Comparison of ENCODE assay signal across 21 cellular contexts in the genomic region with DNA sequence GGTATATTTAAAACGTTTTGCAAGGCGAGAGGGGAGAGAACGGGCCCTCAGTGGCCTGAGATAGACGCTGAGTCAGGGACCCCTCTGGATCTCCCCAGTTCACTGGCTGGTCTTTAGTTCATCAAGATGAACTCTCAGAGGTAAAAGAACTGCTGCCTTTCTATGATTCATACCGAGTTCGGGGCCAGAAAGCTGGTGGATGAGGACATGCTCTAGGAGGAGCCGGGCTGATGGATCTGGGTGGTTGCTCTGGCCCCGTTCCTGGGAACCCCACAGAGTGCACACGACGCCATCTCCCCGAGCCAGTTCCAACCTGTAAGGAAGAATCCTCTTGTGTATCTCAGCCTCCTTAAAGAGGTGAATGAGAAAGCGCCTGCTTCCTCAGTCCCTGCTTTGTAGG.
DNase-seq lines count a peak whose midpoint lies in the region; ATAC-seq and TF ChIP-seq lines count a peak whose summit lies in the region.
"Had no signal": no experiment of that assay in that cellular context is flagged by ENCODE, and none has a peak within 500 bp of the region (broad histone marks: within the 10 kb centered on the region; RNA-seq: fewer than 3 reads in every experiment).

No MANE protein-coding gene starts in this region.

- POLR2A ChIA-PET in A673 (lab: Charles Lee; ENCODE audit: low non-redundant PET), result no interaction called here

- H3K4me3 ChIP-seq in left ventricle myocardium inferior (peak overlapping the region; percentile 65), endodermal cell (ENCODE audit: low read length) (no peak overlapping the region), tibial nerve (no peak overlapping the region), A673 (ENCODE audit: low read depth, low read length, poor library complexity, severe bottlenecking) (no peak overlapping the region), ascending aorta (no peak overlapping the region)
- H3K4me3 ChIP-seq: GM23248 had no signal

- intact Hi-C loops in left ventricle myocardium inferior (cut with micrococcal nuclease), result no loop called here
- intact Hi-C loops in Right ventricle myocardium superior (cut with DNase I), result no loop called here
- intact Hi-C loops in A673 (cut with micrococcal nuclease; ENCODE audit: unreplicated experiment), result no loop called here
- intact Hi-C loops in ascending aorta (cut with DNase I), result no loop called here

- H3K36me3 ChIP-seq in left ventricle myocardium inferior, result no peaks in the 10 kb centered on the region
- H3K36me3 ChIP-seq in endodermal cell (ENCODE audit: control insufficient read depth, insufficient read depth, low read length), result no peaks in the 10 kb centered on the region
- no peaks in the 10 kb centered on the region for H3K36me3 ChIP-seq in tibial nerve
- no peaks in the 10 kb centered on the region for H3K36me3 ChIP-seq in A673 (ENCODE audit: insufficient read depth, low read length, poor library complexity, severe bottlenecking)
- H3K36me3 ChIP-seq in ascending aorta, result no peaks in the 10 kb centered on the region
- H3K36me3 ChIP-seq: BE2C, Peyer's patch had no signal

- no peak overlapping the region for H3K27ac Mint-ChIP-seq in endodermal cell
- H3K27ac Mint-ChIP-seq in nephron progenitor cell, result no peak overlapping the region
- H3K27ac Mint-ChIP-seq in stimulated activated naive B cell treated with anti-CD40 and anti-IgM and Interleukin-4, amounts not matched to agents 10 μg/mL and 1 μg/mL and 100 μg/mL, for 72 hours, result no peak overlapping the region
- H3K27ac Mint-ChIP-seq: CD4-positive, CD25-positive, alpha-beta regulatory T cell had no signal

- peaks cover 14% of the 10 kb centered on the region for H3K9me3 ChIP-seq in left ventricle myocardium inferior (replicated peaks)
- H3K9me3 ChIP-seq in endodermal cell (ENCODE audit: control insufficient read depth, low read length), result no peaks in the 10 kb centered on the region
- peaks cover 0 to 13% (median 0%) of the 10 kb centered on the region in 4 donors for H3K9me3 ChIP-seq in tibial nerve
- no peaks in the 10 kb centered on the region for H3K9me3 ChIP-seq in A673 (ENCODE audit: low read depth, low read length, poor library complexity, severe bottlenecking)
- no peaks in the 10 kb centered on the region for H3K9me3 ChIP-seq in ascending aorta
- H3K9me3 ChIP-seq: BE2C, Peyer's patch had no signal

- H3K27ac ChIP-seq in left ventricle myocardium inferior (replicated peaks), result peak overlapping the region; percentile 71
- no peak overlapping the region for H3K27ac ChIP-seq in endodermal cell (ENCODE audit: low read depth, low read length)
- peak overlapping the region in 3 of 4 donors; percentile 19 to 83 (median 82) for H3K27ac ChIP-seq in tibial nerve
- H3K27ac ChIP-seq in A673 (ENCODE audit: low read depth, low read length, poor library complexity, severe bottlenecking), result no peak overlapping the region
- no peak overlapping the region for H3K27ac ChIP-seq in ascending aorta
- H3K27ac ChIP-seq: 22Rv1, GM23248, Peyer's patch had no signal

- H3K9ac ChIP-seq in endodermal cell (ENCODE audit: extremely low read depth, low read length, poor library complexity, severe bottlenecking), result no peak overlapping the region
- H3K9ac ChIP-seq: GM23248 had no signal

- TF ChIP-seq CTCF in left ventricle myocardium inferior (IDR thresholded peaks at IDR 0.05; ENCODE audit: borderline replicate concordance) (no peak), endodermal cell (conservative IDR thresholded peaks at IDR 0.05) (no peak), nephron progenitor cell (IDR thresholded peaks at IDR 0.05) (no peak), tibial nerve (IDR thresholded peaks at IDR 0.05) (no peak), A673 (conservative IDR thresholded peaks at IDR 0.05; ENCODE audit: low read depth, low read length) (no peak), ascending aorta (IDR thresholded peaks at IDR 0.05) (no peak)

- BruUV-seq in A673 (replicated peaks; lab: Mats Ljungman, UMichigan), result no TSS peak

- DNase-seq in left ventricle myocardium inferior (no peak), Right ventricle myocardium superior (no peak), endodermal cell (no peak), nephron progenitor cell (no peak), tibial nerve (ENCODE audit: low spot score in 2 of 2) (no peak), A673 (ENCODE audit: low spot score) (no peak), ascending aorta (ENCODE audit: low spot score in 2 of 2) (no peak)
- no peak for DNase-seq in stimulated activated naive B cell treated with anti-CD40 and anti-IgM and Interleukin-4, amounts not matched to agents 10 μg/mL and 1 μg/mL and 100 μg/mL, for 72 hours
- DNase-seq: BE2C; CD4-positive, CD25-positive, alpha-beta regulatory T cell; COR-L47; GDM1; GM23248; NCI-H1105; NCI-H2081 treated with DMSO at 0.1 percent for 48 hours; NCI-H510A; NCI-H748 treated with DMSO at 0.1 percent for 48 hours; NK-92 treated with Interleukin-12 subunit alpha and Interleukin-12 subunit beta, amount 100 ng/mL, for 24 hours; Peyer's patch; SHP77 had no signal

- H3K9me3 Mint-ChIP-seq in endodermal cell (no peaks in the 10 kb centered on the region), nephron progenitor cell (peaks cover 24% of the 10 kb centered on the region)
- H3K9me3 Mint-ChIP-seq in stimulated activated naive B cell treated with anti-CD40 and anti-IgM and Interleukin-4, amounts not matched to agents 10 μg/mL and 1 μg/mL and 100 μg/mL, for 72 hours, result peaks cover 10 to 15% of the 10 kb centered on the region in 2 donors

- peak overlapping the region; percentile 57 for H3K4me3 Mint-ChIP-seq in endodermal cell
- peak overlapping the region; percentile 73 for H3K4me3 Mint-ChIP-seq in nephron progenitor cell
- no peak overlapping the region for H3K4me3 Mint-ChIP-seq in stimulated activated naive B cell treated with anti-CD40 and anti-IgM and Interleukin-4, amounts not matched to agents 10 μg/mL and 1 μg/mL and 100 μg/mL, for 72 hours
- H3K4me3 Mint-ChIP-seq: CD4-positive, CD25-positive, alpha-beta regulatory T cell had no signal

- no peak for TF ChIP-seq EP300 in tibial nerve (IDR thresholded peaks at IDR 0.05)

- ATAC-seq in Right ventricle myocardium superior (ENCODE audit: poor library complexity), result no peak
- ATAC-seq in stimulated activated naive B cell treated with anti-CD40 and anti-IgM and Interleukin-4, amounts not matched to agents 10 μg/mL and 1 μg/mL and 100 μg/mL, for 72 hours (replicated peaks), result no peak

- H3K4me1 Mint-ChIP-seq in endodermal cell, result peaks cover 3% of the 10 kb centered on the region
- H3K4me1 Mint-ChIP-seq in nephron progenitor cell, result peaks cover 37% of the 10 kb centered on the region
- H3K4me1 Mint-ChIP-seq in stimulated activated naive B cell treated with anti-CD40 and anti-IgM and Interleukin-4, amounts not matched to agents 10 μg/mL and 1 μg/mL and 100 μg/mL, for 72 hours, result peaks cover 3 to 6% of the 10 kb centered on the region in 2 donors
- H3K4me1 Mint-ChIP-seq: CD4-positive, CD25-positive, alpha-beta regulatory T cell had no signal

- no peak for TF ChIP-seq POLR2A in tibial nerve (IDR thresholded peaks at IDR 0.05)

- H3K4me1 ChIP-seq in left ventricle myocardium inferior (peaks cover 35% of the 10 kb centered on the region), endodermal cell (ENCODE audit: control insufficient read depth, insufficient read depth, low read length) (no peaks in the 10 kb centered on the region), tibial nerve (peaks cover 0 to 36% (median 0%) of the 10 kb centered on the region in 4 donors), A673 (ENCODE audit: insufficient read depth, low read length, poor library complexity, severe bottlenecking) (no peaks in the 10 kb centered on the region), ascending aorta (no peaks in the 10 kb centered on the region)
- H3K4me1 ChIP-seq: BE2C had no signal

- CTCF ChIA-PET in A673 (lab: Charles Lee), result interaction anchor here (0.6 kb wide), 1 partner anchor 302 kb away, joined by 4 read pairs; no protein-coding TSS in a partner anchor

- H3K27me3 ChIP-seq in left ventricle myocardium inferior (ENCODE audit: low read depth) (peaks cover 17% of the 10 kb centered on the region), endodermal cell (ENCODE audit: control insufficient read depth, insufficient read depth, low read length, poor library complexity, severe bottlenecking) (peaks cover 46% of the 10 kb centered on the region), tibial nerve (peaks cover 0 to 6% of the 10 kb centered on the region in 2 donors), A673 (replicated peaks; ENCODE audit: insufficient read depth, low read depth, low read length, poor library complexity) (peaks cover 85% of the 10 kb centered on the region), ascending aorta (no peaks in the 10 kb centered on the region)
- H3K27me3 ChIP-seq: BE2C, Peyer's patch had no signal

- 83 to 87% methylated on average over 10 to 12 of the region's 12 CpGs for WGBS in endodermal cell (ENCODE audit: insufficient coverage in 1 of 2, insufficient read length in 1 of 2), 2 experiments
- WGBS in tibial nerve, 2 donors, result 71 to 72% methylated on average over 12 of the region's 12 CpGs

- H3K27me3 Mint-ChIP-seq in endodermal cell (ENCODE audit: insufficient read depth), result peaks cover 96% of the 10 kb centered on the region
- H3K27me3 Mint-ChIP-seq in nephron progenitor cell (ENCODE audit: low read depth, poor library complexity), result peaks cover 90% of the 10 kb centered on the region
- H3K27me3 Mint-ChIP-seq in stimulated activated naive B cell treated with anti-CD40 and anti-IgM and Interleukin-4, amounts not matched to agents 10 μg/mL and 1 μg/mL and 100 μg/mL, for 72 hours, result peaks cover 24 to 48% of the 10 kb centered on the region in 2 donors

- H3K36me3 Mint-ChIP-seq in endodermal cell (ENCODE audit: low read depth) (no peaks in the 10 kb centered on the region), nephron progenitor cell (ENCODE audit: low read depth) (peaks cover 6% of the 10 kb centered on the region)
- no peaks in the 10 kb centered on the region for H3K36me3 Mint-ChIP-seq in stimulated activated naive B cell treated with anti-CD40 and anti-IgM and Interleukin-4, amounts not matched to agents 10 μg/mL and 1 μg/mL and 100 μg/mL, for 72 hours
- H3K36me3 Mint-ChIP-seq: CD4-positive, CD25-positive, alpha-beta regulatory T cell had no signal

Comparison
In these comparisons a context has a peak if more than half of its experiments do, and no peak if none do; other contexts are left out.
1. H3K27ac ChIP-seq: peak in left ventricle myocardium inferior (single experiment) and tibial nerve (3 of 4); none in endodermal cell (single experiment), A673 (single experiment) and ascending aorta (0 of 2).
2. H3K4me3 Mint-ChIP-seq: peak in endodermal cell (single experiment) and nephron progenitor cell (single experiment); none in stimulated activated naive B cell treated with anti-CD40 and anti-IgM and Interleukin-4, amounts not matched to agents 10 μg/mL and 1 μg/mL and 100 μg/mL, for 72 hours (0 of 2).